In genomic region chr7:131109757-131110293, GRCh38 we compare ENCODE assay signal across 8 cellular contexts.
DNase-seq lines count a peak whose midpoint lies in the region; ATAC-seq and TF ChIP-seq lines count a peak whose summit lies in the region.

No MANE protein-coding gene starts in this region.

- H3K36me3 Mint-ChIP-seq in Calu3 (ENCODE audit: insufficient read depth, unreplicated experiment), result peaks cover 64% of the 10 kb centered on the region
- H3K36me3 Mint-ChIP-seq in WTC11, result no peaks in the 10 kb centered on the region

- peak overlapping the region; percentile 99 for H3K27ac ChIP-seq in GM23248

- H4K20me1 ChIP-seq in GM23248 (ENCODE audit: insufficient read depth), result no peaks in the 10 kb centered on the region

- H3K27ac Mint-ChIP-seq in Calu3 (ENCODE audit: unreplicated experiment) (peak overlapping the region; percentile 91), WTC11 (peak overlapping the region; percentile 96)

- H3K4me1 Mint-ChIP-seq in Calu3 (ENCODE audit: low read depth, unreplicated experiment) (peaks cover 33% of the 10 kb centered on the region), WTC11 (peaks cover 42% of the 10 kb centered on the region)

- POLR2A ChIA-PET in WTC11 (lab: Charles Lee), result interaction anchor here (0.5 to 1.7 kb wide), 8 partner anchors 13 to 218 kb away, joined by 3 to 10 read pairs (median 4); partner anchors contain the start of gene MKLN1

- H3K4me1 ChIP-seq in GM23248 (ENCODE audit: insufficient read depth), result peaks cover 16% of the 10 kb centered on the region

- WGBS in GM23248 (ENCODE audit: low coverage in 1 of 2, low lambda C conversion rate in 2 of 2, missing lambda C conversion rate in 2 of 2), 2 experiments, result 1% methylated on average over 19 to 37 of the region's 37 CpGs

- H3K4me3 ChIP-seq in GM23248 (peak overlapping the region; percentile 92), cardiac fibroblast (replicated peaks in 1 of 2; ENCODE audit: low read depth in 2 of 2, low read length in 2 of 2) (peak overlapping the region; percentile 65 to 71)

- in situ Hi-C loops in GM23248 (cut with MboI), result no loop called here

- H3K4me3 Mint-ChIP-seq in Calu3 (ENCODE audit: low read depth, unreplicated experiment) (peak overlapping the region; percentile 100), WTC11 (peak overlapping the region; percentile 95)

- peak overlapping the region; percentile 31; the same call in 1 of the 2 replicates for H2AFZ ChIP-seq in GM23248

- intact Hi-C loops in Calu3 (cut with micrococcal nuclease; ENCODE audit: unreplicated experiment), result loop anchor here (1.0 to 5.0 kb wide), 4 partner anchors 38 to 314 kb away; no protein-coding TSS in a partner anchor

- peak; percentile 72 for DNase-seq in Calu3
- peak; percentile 94 for DNase-seq in GM23248
- DNase-seq in NCI-H2029 treated with DMSO at 0.1 percent for 48 hours (lab: John Stamatoyannopoulos, UW), result peak; percentile 39
- peak; percentile 76 for DNase-seq in WTC11 (ENCODE audit: low spot score)
- DNase-seq in cardiac fibroblast (ENCODE audit: low read depth in 2 of 2), result peak; percentile 92 to 95
- DNase-seq in iris pigment epithelial cell (ENCODE audit: low read depth), result peak; percentile 93
- peak; percentile 39 to 55 for DNase-seq in stimulated activated CD4-positive, alpha-beta T cell treated with anti-CD3 and anti-CD28 coated beads, Interleukin-12 subunit alpha, Interleukin-12 subunit beta, amount 100 ng/mL, for 24 hours (ENCODE audit: low read depth in 2 of 2)

- BruUV-seq in Calu3 (replicated peaks; lab: Mats Ljungman, UMichigan), result no TSS peak

- peaks cover 83% of the 10 kb centered on the region for H3K79me2 ChIP-seq in GM23248 (ENCODE audit: insufficient read depth)

- no peaks in the 10 kb centered on the region for H3K36me3 ChIP-seq in GM23248 (ENCODE audit: low read depth)

- H3K27me3 ChIP-seq in GM23248 (replicated peaks; ENCODE audit: insufficient read depth), result no peaks in the 10 kb centered on the region

- H3K9ac ChIP-seq in GM23248, result peak overlapping the region; percentile 98

- CTCF ChIA-PET in Calu3 (lab: Charles Lee) (interaction anchor here (0.5 to 1.0 kb wide), 5 partner anchors 41 to 1761 kb away, joined by 3 to 4 read pairs (median 3); partner anchors contain the start of gene MKLN1), WTC11 (lab: Charles Lee) (interaction anchor here (0.7 to 2.4 kb wide), 9 partner anchors 37 to 437 kb away, joined by 3 to 15 read pairs (median 5); no protein-coding TSS in a partner anchor)

- peak; percentile 13 for ATAC-seq in WTC11
- ATAC-seq in HG02571 (IDR thresholded peaks at IDR 0.05; ENCODE audit: unreplicated experiment), result no peak

- H3F3A ChIP-seq in GM23248 (ENCODE audit: insufficient read depth), result peaks cover 32% of the 10 kb centered on the region

- H3K4me2 ChIP-seq in GM23248 (ENCODE audit: unreplicated experiment), result peak overlapping the region; percentile 98

- TF ChIP-seq CTCF in Calu3 (IDR thresholded peaks at IDR 0.05; ENCODE audit: unreplicated experiment) (no peak), WTC11 (IDR thresholded peaks at IDR 0.05) (no peak), cardiac fibroblast (IDR thresholded peaks at IDR 0.05; ENCODE audit: low read depth, low read length) (no peak)

- H3K27me3 Mint-ChIP-seq in Calu3 (ENCODE audit: unreplicated experiment) (no peaks in the 10 kb centered on the region), WTC11 (ENCODE audit: low read depth) (peaks cover 12% of the 10 kb centered on the region)

- no peaks in the 10 kb centered on the region for H3K9me3 ChIP-seq in GM23248 (ENCODE audit: low read depth)

- no peaks in the 10 kb centered on the region for H3K9me3 Mint-ChIP-seq in Calu3 (ENCODE audit: low read depth, unreplicated experiment)
- no peaks in the 10 kb centered on the region for H3K9me3 Mint-ChIP-seq in WTC11

- H3K9me2 ChIP-seq in GM23248 (ENCODE audit: insufficient read depth), result no peaks in the 10 kb centered on the region

TF ChIP-seq in WTC11, 78 proteins besides CTCF, POLR2A, EP300 and RAD21 (continues in another document):
- TF ChIP-seq NFE2L1 (CRISPR knock-in tag; IDR thresholded peaks at IDR 0.05) (peak; percentile 98), JAZF1 (CRISPR knock-in tag; IDR thresholded peaks at IDR 0.05) (no peak), ZNF317 (CRISPR knock-in tag; IDR thresholded peaks at IDR 0.05; ENCODE audit: borderline replicate concordance, low read depth) (no peak), FOXK1 (CRISPR knock-in tag; IDR thresholded peaks at IDR 0.05) (peak; percentile 51; the same call in 1 of the 2 replicates), ZNF423 (CRISPR knock-in tag; IDR thresholded peaks at IDR 0.05) (no peak), KAT7 (CRISPR knock-in tag; IDR thresholded peaks at IDR 0.05; ENCODE audit: borderline replicate concordance) (peak; percentile 81; the same call in 1 of the 2 replicates), ZNF425 (CRISPR knock-in tag; conservative IDR thresholded peaks at IDR 0.05) (no peak), HMGA2 (CRISPR knock-in tag; IDR thresholded peaks at IDR 0.05) (no peak), JUN (CRISPR knock-in tag; IDR thresholded peaks at IDR 0.05) (no peak), RELA (CRISPR knock-in tag; IDR thresholded peaks at IDR 0.05; ENCODE audit: borderline replicate concordance) (no peak), TCF7 (CRISPR knock-in tag; IDR thresholded peaks at IDR 0.05; ENCODE audit: low read depth) (no peak), GABPB1 (CRISPR knock-in tag; IDR thresholded peaks at IDR 0.05) (peak; percentile 41; the same call in 1 of the 2 replicates), ZBTB21 (CRISPR knock-in tag; IDR thresholded peaks at IDR 0.05; ENCODE audit: borderline replicate concordance) (no peak), ZNF512 (CRISPR knock-in tag; IDR thresholded peaks at IDR 0.05; ENCODE audit: borderline replicate concordance) (no peak), ZNF281 (CRISPR knock-in tag; IDR thresholded peaks at IDR 0.05) (peak; percentile 65; the same call in 1 of the 2 replicates), FOXP1 (CRISPR knock-in tag; IDR thresholded peaks at IDR 0.05; ENCODE audit: borderline replicate concordance) (peak; percentile 68; the same call in 1 of the 2 replicates), ELF4 (CRISPR knock-in tag; IDR thresholded peaks at IDR 0.05; ENCODE audit: low read depth) (no peak), TP53 (CRISPR knock-in tag; IDR thresholded peaks at IDR 0.05) (no peak), MYBL2 (CRISPR knock-in tag; IDR thresholded peaks at IDR 0.05) (0 out of 2 replicates have a peak, but pooled peaks have one; percentile 36), CDX4 (CRISPR knock-in tag; IDR thresholded peaks at IDR 0.05; ENCODE audit: borderline replicate concordance) (no peak)

Comparison
In these comparisons a context has a peak if more than half of its experiments do, and no peak if none do; other contexts are left out.
1. DNase-seq: peak in every context shown above with its lines; median percentile 94 in GM23248; 94 in cardiac fibroblast; 93 in iris pigment epithelial cell; 76 in WTC11; 72 in Calu3; 47 in stimulated activated CD4-positive, alpha-beta T cell treated with anti-CD3 and anti-CD28 coated beads, Interleukin-12 subunit alpha, Interleukin-12 subunit beta, amount 100 ng/mL, for 24 hours; 39 in NCI-H2029 treated with DMSO at 0.1 percent for 48 hours.